ENCODE assay signal across 20 cellular contexts in the genomic region with DNA sequence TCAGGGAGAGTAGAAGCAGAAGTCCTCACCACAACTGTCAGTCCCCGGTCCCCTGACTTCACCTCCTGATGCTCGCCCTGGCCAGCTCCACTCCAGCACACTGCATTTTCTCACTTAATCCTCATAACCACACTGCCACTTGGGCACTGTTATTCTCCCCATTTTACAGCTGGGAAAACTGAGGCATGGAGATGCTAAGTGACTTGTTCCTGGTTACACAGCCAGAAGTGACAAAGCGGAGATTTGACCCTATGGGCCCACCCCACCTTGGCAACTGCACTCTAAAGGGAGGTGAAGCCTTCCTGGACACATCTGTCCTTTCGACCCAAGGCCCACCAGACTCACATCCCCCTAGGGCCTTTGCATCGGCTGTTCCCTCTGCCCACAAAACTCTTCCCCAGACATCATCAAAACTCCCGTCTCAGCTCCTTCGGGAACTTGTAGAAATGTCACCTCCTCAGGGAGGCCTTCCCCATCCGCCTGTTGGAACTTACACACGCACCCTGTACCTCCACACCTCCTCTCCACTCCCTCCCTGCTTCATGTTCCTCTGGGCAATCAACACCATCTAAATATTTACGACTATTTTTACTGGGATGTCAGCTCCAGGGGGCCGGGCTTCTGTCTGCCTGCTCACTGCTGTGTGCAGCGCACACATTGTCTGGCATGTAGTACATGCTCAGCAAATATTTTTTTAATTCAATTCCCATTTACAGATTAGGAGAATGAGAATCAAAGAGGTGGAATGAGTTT. TPM values are rescaled to one million over a fixed set of nuclear protein-coding genes. Genes with fewer than 3 reads are reported as not detected.
DNase-seq lines count a peak whose midpoint lies in the region; ATAC-seq, FAIRE-seq and TF ChIP-seq lines count a peak whose summit lies in the region.
"Had no signal": no experiment of that assay in that cellular context is flagged by ENCODE, and none has a peak within 500 bp of the region (broad histone marks: within the 10 kb centered on the region; RNA-seq: fewer than 3 reads in every experiment).

No MANE protein-coding gene starts in this region.

- no peak overlapping the region for H3K4me2 ChIP-seq in HepG2 (ENCODE audit: low read depth, low read length)

- TF ChIP-seq POLR2A in HepG2 (IDR thresholded peaks at IDR 0.05; ENCODE audit: insufficient read depth in 1 of 2, low read depth in 2 of 2, low read length in 2 of 2) = no peak

- H3K4me3 ChIP-seq in HEK293 (ENCODE audit: low read depth, low read length) = no peak overlapping the region
- H3K4me3 ChIP-seq in HepG2 (replicated peaks in 1 of 3; ENCODE audit: insufficient read depth in 1 of 3, low read depth in 2 of 3, low read length in 3 of 3) = no peak overlapping the region
- peak overlapping the region; percentile 73 for H3K4me3 ChIP-seq in psoas muscle
- no peak overlapping the region for H3K4me3 ChIP-seq in endodermal cell (ENCODE audit: low read length)
- H3K4me3 ChIP-seq: SJCRH30 had no signal

- TF ChIP-seq EP300 in HepG2 (IDR thresholded peaks at IDR 0.05; ENCODE audit: low read depth in 2 of 2, low read length in 2 of 2) (no peak), HepG2 (CRISPR knock-in tag; IDR thresholded peaks at IDR 0.05; ENCODE audit: borderline replicate concordance) (no peak)

- CTCF ChIA-PET in HEK293 (lab: Yijun Ruan, JAX) = interaction anchor here (0.8 to 1.0 kb wide), 2 partner anchors 9 to 11 kb away, joined by 3 to 4 read pairs; no protein-coding TSS in a partner anchor
- CTCF ChIA-PET in HepG2 (lab: Yijun Ruan, JAX; ENCODE audit: low intra/inter-chr PET ratio, low total read pairs) = no interaction called here

- intact Hi-C loops in HepG2 (cut with micrococcal nuclease; ENCODE audit: unreplicated experiment) = no loop called here
- intact Hi-C loops in psoas muscle (cut with DNase I) = no loop called here

- no peak for FAIRE-seq in HepG2 (lab: Jason Lieb, UNC)

- H3K4me1 ChIP-seq in HEK293 (ENCODE audit: control insufficient read depth, insufficient read depth, low read length) (no peaks in the 10 kb centered on the region), HepG2 (ENCODE audit: insufficient read depth, low read length) (no peaks in the 10 kb centered on the region), psoas muscle (peaks cover 79% of the 10 kb centered on the region), endodermal cell (ENCODE audit: control insufficient read depth, insufficient read depth, low read length) (peaks cover 9% of the 10 kb centered on the region)
- H3K4me1 ChIP-seq: BE2C, SJCRH30 had no signal

- BruUV-seq in HepG2 (replicated peaks; lab: Mats Ljungman, UMichigan) = no TSS peak

- H2AFZ ChIP-seq in HepG2 (ENCODE audit: low read length) = no peak overlapping the region

- no peak for DNase-seq in HepG2 (ENCODE audit: low spot score)
- DNase-seq in psoas muscle = peak in 1 of 2 donors; percentile 37
- no peak for DNase-seq in AG08395 (ENCODE audit: low spot score)
- no peak for DNase-seq in endodermal cell
- no peak for DNase-seq in effector memory CD8-positive, alpha-beta T cell
- DNase-seq: BE2C; CD4-positive, alpha-beta T cell; EL; KG1; NCI-H1417 treated with DMSO at 0.1 percent for 48 hours; NCI-H1930; NCI-H2171; NCI-H446; NK-92 treated with Interleukin-12 subunit alpha and Interleukin-12 subunit beta, amount 100 ng/mL, for 24 hours; OCI-M1; RPMI8226; SJCRH30 had no signal

- H3K9me3 ChIP-seq in HEK293 (ENCODE audit: control insufficient read depth, insufficient read depth, low read depth, low read length) = no peaks in the 10 kb centered on the region
- no peaks in the 10 kb centered on the region for H3K9me3 ChIP-seq in HepG2 (ENCODE audit: low read length)
- no peaks in the 10 kb centered on the region for H3K9me3 ChIP-seq in psoas muscle
- H3K9me3 ChIP-seq in endodermal cell (ENCODE audit: control insufficient read depth, low read length) = no peaks in the 10 kb centered on the region
- H3K9me3 ChIP-seq: BE2C, SJCRH30 had no signal

- H3K4me1 Mint-ChIP-seq in brain = peaks cover 83% of the 10 kb centered on the region
- H3K4me1 Mint-ChIP-seq in endodermal cell = peaks cover 11% of the 10 kb centered on the region
- H3K4me1 Mint-ChIP-seq in effector memory CD8-positive, alpha-beta T cell (ENCODE audit: low read depth in 2 of 2) = no peaks in the 10 kb centered on the region

- in situ Hi-C loops in HepG2 (cut with HindIII; ENCODE audit: extremely low pct_ligation_motif_present, low pct_unique_long_range_greater_than_20kb) = no loop called here

- H3K27ac Mint-ChIP-seq in brain (peak overlapping the region in 3 of 5 experiments; percentile 24 to 76 (median 67)), endodermal cell (no peak overlapping the region)
- H3K27ac Mint-ChIP-seq in effector memory CD8-positive, alpha-beta T cell = no peak overlapping the region
- H3K27ac Mint-ChIP-seq: CD4-positive, alpha-beta T cell had no signal

- ATAC-seq in HepG2 = no peak
- no peak for ATAC-seq in psoas muscle
- ATAC-seq in effector memory CD8-positive, alpha-beta T cell (replicated peaks) = no peak

- peaks cover 4% of the 10 kb centered on the region for H3K27me3 Mint-ChIP-seq in brain
- no peaks in the 10 kb centered on the region for H3K27me3 Mint-ChIP-seq in endodermal cell (ENCODE audit: insufficient read depth)
- peaks cover 14 to 27% of the 10 kb centered on the region in 2 donors for H3K27me3 Mint-ChIP-seq in effector memory CD8-positive, alpha-beta T cell
- H3K27me3 Mint-ChIP-seq: CD4-positive, alpha-beta T cell had no signal

- H3K4me3 Mint-ChIP-seq in brain (peak overlapping the region in 2 of 5 experiments; percentile 41 to 43), endodermal cell (no peak overlapping the region)
- H3K4me3 Mint-ChIP-seq in effector memory CD8-positive, alpha-beta T cell = no peak overlapping the region
- H3K4me3 Mint-ChIP-seq: CD4-positive, alpha-beta T cell had no signal

- H3K9ac ChIP-seq in HepG2 (ENCODE audit: insufficient read depth, low read depth, low read length) (no peak overlapping the region), endodermal cell (ENCODE audit: extremely low read depth, low read length, poor library complexity, severe bottlenecking) (no peak overlapping the region)

- POLR2A ChIA-PET in HEK293 (lab: Yijun Ruan, JAX) (no interaction called here), HepG2 (lab: Yijun Ruan, JAX) (no interaction called here)

- TF ChIP-seq CTCF in HEK293 (tag by site-specific recombination; IDR thresholded peaks at IDR 0.05) (no peak), brain (conservative IDR thresholded peaks at IDR 0.05) (no peak), HepG2 (CRISPR knock-in tag; IDR thresholded peaks at IDR 0.05) (no peak), psoas muscle (IDR thresholded peaks at IDR 0.05) (no peak), endodermal cell (conservative IDR thresholded peaks at IDR 0.05) (no peak)

- H3K9me3 Mint-ChIP-seq in brain (peaks cover 0 to 3% (median 0%) of the 10 kb centered on the region in 5 experiments), endodermal cell (no peaks in the 10 kb centered on the region)
- no peaks in the 10 kb centered on the region for H3K9me3 Mint-ChIP-seq in effector memory CD8-positive, alpha-beta T cell
- H3K9me3 Mint-ChIP-seq: CD4-positive, alpha-beta T cell had no signal

- no peaks in the 10 kb centered on the region for H4K20me1 ChIP-seq in HepG2 (ENCODE audit: insufficient read depth, low read length)

- H3K36me3 Mint-ChIP-seq in brain = no peaks in the 10 kb centered on the region
- no peaks in the 10 kb centered on the region for H3K36me3 Mint-ChIP-seq in endodermal cell (ENCODE audit: low read depth)
- no peaks in the 10 kb centered on the region for H3K36me3 Mint-ChIP-seq in effector memory CD8-positive, alpha-beta T cell (ENCODE audit: insufficient read depth)

- H3K27ac ChIP-seq in HEK293 (ENCODE audit: extremely low read depth, low read depth, low read length) (no peak overlapping the region), HepG2 (ENCODE audit: extremely low read length, insufficient read depth, low read length) (no peak overlapping the region), psoas muscle (peak overlapping the region; percentile 83), endodermal cell (ENCODE audit: low read depth, low read length) (no peak overlapping the region)
- H3K27ac ChIP-seq: SJCRH30 had no signal

- 38% methylated on average over 12 of the region's 12 CpGs for WGBS in HepG2 (ENCODE audit: low lambda C conversion rate)
- 56 to 76% (median 60%) methylated on average over 12 of the region's 12 CpGs for WGBS in psoas muscle, 3 donors
- WGBS in endodermal cell (ENCODE audit: insufficient coverage in 1 of 2, insufficient read length in 1 of 2), 2 experiments = 91 to 93% methylated on average over 5 to 12 of the region's 12 CpGs

- no peaks in the 10 kb centered on the region for H3K79me2 ChIP-seq in HepG2 (ENCODE audit: insufficient read depth, low read length)

- no peak for TF ChIP-seq RAD21 in HepG2 (CRISPR knock-in tag; IDR thresholded peaks at IDR 0.05)

- H3K36me3 ChIP-seq in HEK293 (ENCODE audit: control insufficient read depth in 2 of 2, insufficient read depth in 1 of 2, low read length in 2 of 2) = no peaks in the 10 kb centered on the region
- H3K36me3 ChIP-seq in HepG2 (replicated peaks in 1 of 2; ENCODE audit: control insufficient read depth in 1 of 2, insufficient read depth in 2 of 2, low read length in 2 of 2) = no peaks in the 10 kb centered on the region
- H3K36me3 ChIP-seq in psoas muscle (ENCODE audit: insufficient read depth in 1 of 2, low read depth in 1 of 2) = no peaks in the 10 kb centered on the region
- no peaks in the 10 kb centered on the region for H3K36me3 ChIP-seq in endodermal cell (ENCODE audit: control insufficient read depth, insufficient read depth, low read length)
- H3K36me3 ChIP-seq: BE2C, SJCRH30 had no signal

- H3K27me3 ChIP-seq in HepG2 (ENCODE audit: control insufficient read depth in 1 of 2, insufficient read depth in 2 of 2, low read length in 2 of 2) (peaks cover 6 to 28% of the 10 kb centered on the region in 2 experiments; a peak in 4 of 5 replicates), psoas muscle (ENCODE audit: insufficient read depth in 3 of 3, low read length in 2 of 3) (no peaks in the 10 kb centered on the region), endodermal cell (ENCODE audit: control insufficient read depth, insufficient read depth, low read length, poor library complexity, severe bottlenecking) (no peaks in the 10 kb centered on the region)
- H3K27me3 ChIP-seq: BE2C, SJCRH30 had no signal

RNA-seq across cellular contexts. Expression of a gene that starts 3.1 kb away (rescaled TPM):
- 0.54 TPM for polyA plus RNA-seq in brain (ENCODE audit: insufficient read depth, low read depth, low replicate concordance)
- 0.08 and 0.24 TPM in 2 replicates for total RNA-seq in HepG2 (2016; rRNA removed; fragmentation: Illumina TruSeq; extraction: Trizol)
- 0.09 and 0.10 TPM in 2 replicates for total RNA-seq in HepG2 (2016; cell fraction: cytosol; rRNA removed; fragmentation: Illumina TruSeq; extraction: Trizol; ENCODE audit: low read depth)
- total RNA-seq in HepG2 (2016; cell fraction: insoluble cytoplasmic fraction; rRNA removed; fragmentation: Illumina TruSeq; extraction: Trizol) = 0.26 TPM in 1 of 2 replicates, not detected in the other
- total RNA-seq in HepG2 (2016; cell fraction: membrane; rRNA removed; fragmentation: Illumina TruSeq; extraction: Trizol) = 0.09 and 0.55 TPM in 2 replicates
- total RNA-seq in HepG2 (2016; cell fraction: nucleus; rRNA removed; fragmentation: Illumina TruSeq; extraction: Trizol) = 0.25 and 0.53 TPM in 2 replicates
- 0.11 and 0.14 TPM in 2 replicates for polyA plus RNA-seq in HepG2 (2011; rRNA removed)
- 0.01 and 0.03 TPM in 2 replicates for polyA plus RNA-seq in HepG2 (2011; cell fraction: cytosol; rRNA removed)
- polyA plus RNA-seq in HepG2 (2011; cell fraction: nucleus; rRNA removed) = 0.36 and 0.40 TPM in 2 replicates
- 0.12 TPM in 2 replicates for polyA plus RNA-seq in HepG2 (2012)
- 0.02 and 0.08 TPM in 2 replicates for polyA plus RNA-seq in HepG2 (2016; cell fraction: cytosol; fragmentation: Illumina TruSeq; extraction: Trizol; ENCODE audit: low read depth)
- polyA plus RNA-seq in HepG2 (2016; cell fraction: insoluble cytoplasmic fraction; fragmentation: Illumina TruSeq; extraction: Trizol; ENCODE audit: low read depth) = not detected in 2 replicates
- polyA plus RNA-seq in HepG2 (2016; cell fraction: membrane; fragmentation: Illumina TruSeq; extraction: Trizol; ENCODE audit: low read depth) = 0.14 and 0.16 TPM in 2 replicates
- polyA plus RNA-seq in HepG2 (2016; cell fraction: nucleus; fragmentation: Illumina TruSeq; extraction: Trizol; ENCODE audit: insufficient read depth, low read depth) = 0.56 and 0.57 TPM in 2 replicates
- 0.04 and 0.58 TPM in 2 replicates for polyA minus RNA-seq in HepG2 (2011; rRNA and poly(A)+ RNA removed; ENCODE audit: low replicate concordance)
- not detected in 2 replicates for polyA minus RNA-seq in HepG2 (2011; cell fraction: cytosol; rRNA and poly(A)+ RNA removed)
- polyA minus RNA-seq in HepG2 (2011; cell fraction: nucleus; rRNA and poly(A)+ RNA removed) = 0.12 and 0.26 TPM in 2 replicates
- 10 to 100 TPM in 3 of 4 donors, 1 to 10 TPM in 1; 8.1 to 37.4 (median 29.0) TPM for total RNA-seq in psoas muscle
- polyA plus RNA-seq in psoas muscle = 10 to 100 TPM in 1 of 3 donors, 1 to 10 TPM in 2; 2.2 to 24.9 (median 5.0) TPM
- total RNA-seq in endodermal cell = 1 to 10 TPM; 2.0 to 2.2 TPM
- 1.1 TPM for polyA plus RNA-seq in endodermal cell (2013, experiment 1 of 2)
- polyA plus RNA-seq in endodermal cell (2013, experiment 2 of 2) = 0.79 TPM
- total RNA-seq: CD4-positive, alpha-beta T cell had no signal
- polyA plus RNA-seq: AG04450 had no signal

Comparison
In these comparisons a context has a peak if more than half of its experiments do, and no peak if none do; other contexts are left out.
1. H3K27ac Mint-ChIP-seq: peak in brain (3 of 5); none in endodermal cell (single experiment) and effector memory CD8-positive, alpha-beta T cell (0 of 2).